Comparison of ENCODE assay signal across 1 cellular context in genomic region chr1:16050328-16050727, GRCh38.
A peak's percentile ranks its signal among the peaks of the same experiment; 100 is the strongest.
TF ChIP-seq lines count a peak whose summit lies in the region.

No MANE protein-coding gene starts in this region.

TF ChIP-seq in HEK293, 187 proteins besides CTCF, POLR2A, EP300 and RAD21 (continued from another document):
- TF ChIP-seq PATZ1 (tag by site-specific recombination; IDR thresholded peaks at IDR 0.05) (peak; percentile 42; the same call in 1 of the 2 replicates), ZNF175 (tag by site-specific recombination; IDR thresholded peaks at IDR 0.05) (no peak), ZNF518A (tag by site-specific recombination; conservative IDR thresholded peaks at IDR 0.05; ENCODE audit: low read depth) (no peak), EGR2 (tag by site-specific recombination; IDR thresholded peaks at IDR 0.05; ENCODE audit: low read depth) (no peak), ZNF394 (tag by site-specific recombination; IDR thresholded peaks at IDR 0.05; ENCODE audit: borderline replicate concordance) (no peak), MYNN (tag by site-specific recombination; IDR thresholded peaks at IDR 0.05; ENCODE audit: borderline replicate concordance) (no peak), ZNF521 (tag by site-specific recombination; IDR thresholded peaks at IDR 0.05) (no peak), ZNF121 (tag by site-specific recombination; IDR thresholded peaks at IDR 0.05) (no peak), ZBTB48 (tag by site-specific recombination; IDR thresholded peaks at IDR 0.05) (no peak), ZNF664 (tag by site-specific recombination; IDR thresholded peaks at IDR 0.05) (peak; percentile 61; the same call in 1 of the 2 replicates), SALL2 (tag by site-specific recombination; IDR thresholded peaks at IDR 0.05; ENCODE audit: borderline replicate concordance) (no peak), ZNF777 (tag by site-specific recombination; IDR thresholded peaks at IDR 0.05; ENCODE audit: borderline replicate concordance) (no peak)
